In the genomic region with DNA sequence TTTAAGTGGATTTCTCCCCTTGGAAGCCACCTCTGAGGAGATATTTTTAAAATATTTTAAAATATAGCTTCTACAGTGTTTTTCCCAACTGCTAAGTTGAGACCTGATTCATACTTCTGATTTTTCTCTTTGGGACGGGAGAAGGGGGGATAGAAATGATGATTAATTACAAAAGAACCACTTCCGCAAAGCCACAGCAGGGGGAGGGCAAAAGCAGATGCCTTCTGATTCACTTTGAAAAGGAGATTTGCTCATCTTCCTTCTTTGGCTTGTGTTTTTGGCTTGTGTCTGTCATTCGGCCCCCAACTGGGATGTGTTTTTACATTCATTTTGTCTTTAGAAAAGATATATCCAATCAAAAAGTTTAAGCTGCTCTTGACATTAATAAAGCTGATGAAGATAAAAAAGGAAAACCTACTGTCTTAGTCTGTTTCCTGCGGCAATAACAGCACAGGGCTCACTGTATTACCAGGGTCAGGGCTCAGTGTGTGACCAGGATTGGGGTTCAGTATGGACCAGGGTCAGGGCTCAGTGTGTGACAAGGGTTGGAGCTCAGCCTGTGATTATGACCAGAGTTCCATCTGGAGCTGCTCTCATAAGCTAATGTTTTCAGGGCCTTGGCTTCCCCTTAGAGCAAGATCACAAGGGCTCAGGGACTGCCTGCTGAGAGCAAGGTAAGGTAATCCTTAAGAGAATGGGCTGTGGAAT, we compare ENCODE assay signal across 8 cellular contexts.
A peak's percentile ranks its signal among the peaks of the same experiment; 100 is the strongest.
DNase-seq lines count a peak whose midpoint lies in the region; FAIRE-seq and TF ChIP-seq lines count a peak whose summit lies in the region.

No MANE protein-coding gene starts in this region.

- TF ChIP-seq CTCF in AG04450 (IDR thresholded peaks at IDR 0.05; ENCODE audit: low read depth, low read length) = 0 out of 2 replicates have a peak, but pooled peaks have one; percentile 12
- TF ChIP-seq CTCF in GM20000 (IDR thresholded peaks at IDR 0.05; ENCODE audit: extremely low read depth, missing control alignments) = no peak
- no peak for TF ChIP-seq CTCF in bronchial epithelial cell (IDR thresholded peaks at IDR 0.05; ENCODE audit: insufficient read depth, low read length, severe bottlenecking)
- TF ChIP-seq CTCF in esophagus muscularis mucosa (IDR thresholded peaks at IDR 0.05) = no peak

- H3K36me3 ChIP-seq in bronchial epithelial cell (ENCODE audit: control insufficient read depth, insufficient read depth, low read length) = no peaks in the 10 kb centered on the region
- no peaks in the 10 kb centered on the region for H3K36me3 ChIP-seq in esophagus muscularis mucosa

- intact Hi-C loops in esophagus muscularis mucosa (cut with DNase I) = no loop called here

- H3K4me1 ChIP-seq in esophagus muscularis mucosa = no peaks in the 10 kb centered on the region

- FAIRE-seq in HTR-8/SVneo (lab: Jason Lieb, UNC) (no peak), bronchial epithelial cell (lab: Jason Lieb, UNC) (no peak)

- no peak for TF ChIP-seq EP300 in esophagus muscularis mucosa (IDR thresholded peaks at IDR 0.05)

- H3K27me3 ChIP-seq in AG04450 (ENCODE audit: control insufficient read depth, insufficient read depth, low read length) (no peaks in the 10 kb centered on the region), bronchial epithelial cell (ENCODE audit: control insufficient read depth, insufficient read depth, low read length) (no peaks in the 10 kb centered on the region), esophagus muscularis mucosa (peaks cover 0 to 7% (median 0%) of the 10 kb centered on the region in 4 donors)

- H3K4me3 ChIP-seq in AG04450 (ENCODE audit: low read depth, low read length) (no peak overlapping the region), bronchial epithelial cell (ENCODE audit: low read depth, low read length) (no peak overlapping the region), esophagus muscularis mucosa (no peak overlapping the region)

- CTCF ChIA-PET in AG04450 (lab: Charles Lee) = interaction anchor here (1.2 kb wide), 1 partner anchor 176 kb away, joined by 3 read pairs; no protein-coding TSS in a partner anchor

- H3K27ac ChIP-seq in AG04450 (ENCODE audit: low read depth, low read length) (peak overlapping the region; percentile 12), esophagus muscularis mucosa (replicated peaks in 1 of 4) (no peak overlapping the region)

- 51% methylated on average over 4 of the region's 4 CpGs for WGBS in esophagus muscularis mucosa

- POLR2A ChIA-PET in AG04450 (lab: Yijun Ruan, JAX) = no interaction called here

- H3K9me3 ChIP-seq in AG04450 (ENCODE audit: control insufficient read depth, insufficient read depth, low read length) (no peaks in the 10 kb centered on the region), esophagus muscularis mucosa (no peaks in the 10 kb centered on the region)

- TF ChIP-seq POLR2A in esophagus muscularis mucosa (IDR thresholded peaks at IDR 0.05; ENCODE audit: low read depth) = no peak

- DNase-seq in AG04450 (ENCODE audit: low read depth, low spot score) (no peak), GM20000 (ENCODE audit: low spot score) (peak; percentile 50), HTR-8/SVneo (ENCODE audit: insufficient read length, low spot score) (peak; percentile 35), bronchial epithelial cell (ENCODE audit: low read depth) (peak; percentile 21), esophagus muscularis mucosa (ENCODE audit: extremely low spot score) (no peak), NCI-H187 treated with DMSO at 0.1 percent for 48 hours (lab: John Stamatoyannopoulos, UW) (no peak), NCI-H2081 (lab: John Stamatoyannopoulos, UW) (no peak)
- no peak for DNase-seq in stimulated activated CD4-positive, alpha-beta T cell treated with anti-CD3 and anti-CD28 coated beads, Interleukin-4, amount 100 ng/mL, for 24 hours

Comparison
In these comparisons a context has a peak if more than half of its experiments do, and no peak if none do; other contexts are left out.
1. DNase-seq: peak in GM20000 (single experiment), HTR-8/SVneo (single experiment) and bronchial epithelial cell (single experiment); none in AG04450 (single experiment), esophagus muscularis mucosa (single experiment), NCI-H187 treated with DMSO at 0.1 percent for 48 hours (single experiment), stimulated activated CD4-positive, alpha-beta T cell treated with anti-CD3 and anti-CD28 coated beads, Interleukin-4, amount 100 ng/mL, for 24 hours (single experiment) and NCI-H2081 (0 of 2).